In genomic region chr6:38091626-38092025, GRCh38 we compare ENCODE assay signal across 21 cellular contexts.
DNase-seq lines count a peak whose midpoint lies in the region; ATAC-seq and TF ChIP-seq lines count a peak whose summit lies in the region.
"Had no signal": no experiment of that assay in that cellular context is flagged by ENCODE, and none has a peak within 500 bp of the region (broad histone marks: within the 10 kb centered on the region; RNA-seq: fewer than 3 reads in every experiment).

No MANE protein-coding gene starts in this region.

- DNase-seq in Right ventricle myocardium superior (no peak), left cardiac atrium (no peak), NCI-H82 (lab: John Stamatoyannopoulos, UW) (peak; percentile 83), nephron progenitor cell (peak; percentile 3), SW480 (ENCODE audit: low spot score) (no peak), body of pancreas (no peak), dedifferentiated amniotic fluid mesenchymal stem cell (ENCODE audit: extremely low spot score) (no peak)
- DNase-seq: CD8-positive, alpha-beta memory T cell; MM.1S; NCI-H1092 treated with DMSO at 0.1 percent for 48 hours; NCI-H1694; NCI-H2107; NCI-H446 treated with DMSO at 0.1 percent for 48 hours; NCI-H774; SHP77 treated with DMSO at 0.1 percent for 48 hours had no signal

- H3K4me1 Mint-ChIP-seq in nephron progenitor cell, result no peaks in the 10 kb centered on the region

- peak; percentile 39 for ATAC-seq in Right ventricle myocardium superior (ENCODE audit: poor library complexity)
- no peak for ATAC-seq in left cardiac atrium
- ATAC-seq in body of pancreas, result no peak
- no peak for ATAC-seq in HG02588 (IDR thresholded peaks at IDR 0.05; ENCODE audit: unreplicated experiment)
- ATAC-seq: A549, GM23338, HCT116, SK-N-SH treated with all-trans-retinoic acid at 6 μM for 48 hours had no signal

- no peak overlapping the region for H3K27ac Mint-ChIP-seq in nephron progenitor cell
- H3K27ac Mint-ChIP-seq: GM23338 had no signal

- intact Hi-C loops in Right ventricle myocardium superior (cut with DNase I) (no loop called here), left cardiac atrium (cut with DNase I) (no loop called here), body of pancreas (cut with DNase I) (no loop called here)

- no peak overlapping the region for H3K4me3 Mint-ChIP-seq in nephron progenitor cell
- H3K4me3 Mint-ChIP-seq: CD8-positive, alpha-beta memory T cell; GM23338 had no signal

- H3K27me3 ChIP-seq in body of pancreas, result no peaks in the 10 kb centered on the region
- H3K27me3 ChIP-seq: BLaER1 treated with 17β-estradiol and CSF1 and Interleukin-3, amounts not matched to agents 10 nM and 100 nM had no signal

- no peak for TF ChIP-seq POLR2A in body of pancreas (IDR thresholded peaks at IDR 0.05)

- no peak for TF ChIP-seq CTCF in nephron progenitor cell (IDR thresholded peaks at IDR 0.05)
- no peak for TF ChIP-seq CTCF in body of pancreas (IDR thresholded peaks at IDR 0.05)

- H3K9me3 Mint-ChIP-seq in nephron progenitor cell, result no peaks in the 10 kb centered on the region
- H3K9me3 Mint-ChIP-seq: CD8-positive, alpha-beta memory T cell; GM23338 had no signal

- H3K27ac ChIP-seq in body of pancreas, result no peak overlapping the region
- H3K27ac ChIP-seq: A549; BLaER1 treated with 17β-estradiol and CSF1 and Interleukin-3, amounts not matched to agents 10 nM and 100 nM had no signal

- H3K9me3 ChIP-seq in body of pancreas, result no peaks in the 10 kb centered on the region
- H3K9me3 ChIP-seq: A549; BLaER1 treated with 17β-estradiol and CSF1 and Interleukin-3, amounts not matched to agents 10 nM and 100 nM had no signal

- H3K4me1 ChIP-seq in body of pancreas, result no peaks in the 10 kb centered on the region
- H3K4me1 ChIP-seq: BLaER1 treated with 17β-estradiol and CSF1 and Interleukin-3, amounts not matched to agents 10 nM and 100 nM had no signal

- H3K36me3 Mint-ChIP-seq in nephron progenitor cell (ENCODE audit: low read depth), result peaks cover 15% of the 10 kb centered on the region

- H3K4me3 ChIP-seq in body of pancreas, result no peak overlapping the region
- H3K4me3 ChIP-seq: A549; BLaER1 treated with 17β-estradiol and CSF1 and Interleukin-3, amounts not matched to agents 10 nM and 100 nM; GM23338 had no signal

- no peaks in the 10 kb centered on the region for H3K27me3 Mint-ChIP-seq in nephron progenitor cell (ENCODE audit: low read depth, poor library complexity)
- H3K27me3 Mint-ChIP-seq: CD8-positive, alpha-beta memory T cell had no signal

- H3K36me3 ChIP-seq in body of pancreas (replicated peaks in 1 of 2; ENCODE audit: insufficient read depth in 1 of 2, low read depth in 2 of 2), result no peaks in the 10 kb centered on the region

- WGBS in body of pancreas, 2 donors, result 85 to 94% methylated on average over 6 of the region's 6 CpGs

Comparison
In these comparisons a context has a peak if more than half of its experiments do, and no peak if none do; other contexts are left out.
1. DNase-seq: peak in NCI-H82 (single experiment) and nephron progenitor cell (single experiment); none in Right ventricle myocardium superior (single experiment), left cardiac atrium (single experiment), SW480 (single experiment), body of pancreas (0 of 4) and dedifferentiated amniotic fluid mesenchymal stem cell (single experiment).